Comparison of ENCODE assay signal across 25 cellular contexts in genomic region chr22:20139391-20140106, GRCh38. TPM values are rescaled to one million over a fixed set of nuclear protein-coding genes. Genes with fewer than 3 reads are reported as not detected.
"Had no signal": no experiment of that assay in that cellular context is flagged by ENCODE, and none has a peak within 500 bp of the region (broad histone marks: within the 10 kb centered on the region; RNA-seq: fewer than 3 reads in every experiment).

No MANE protein-coding gene starts in this region.

- H3K4me3 ChIP-seq: coronary artery, pancreas, testis had no signal

- H3K27ac ChIP-seq: coronary artery, pancreas, testis had no signal

- FAIRE-seq: kidney, pancreas, small intestine had no signal

- H3K9me3 Mint-ChIP-seq: activated naive CD8-positive, alpha-beta T cell treated with anti-CD3 and anti-CD28 coated beads for 36 hours; activated T-cell treated with anti-CD3 and anti-CD28 coated beads, Interleukin-2, amount 50 U/mL, for 4 hours; endodermal cell; natural killer cell; stimulated activated effector memory CD8-positive, alpha-beta T cell treated with anti-CD3 and anti-CD28 coated beads, Interleukin-12 subunit alpha, Interleukin-12 subunit beta, amount 100 ng/mL, for 72 hours; type B pancreatic cell had no signal

- H3K36me3 Mint-ChIP-seq: natural killer cell, type B pancreatic cell had no signal

- H3K36me3 ChIP-seq: pancreas had no signal

- H3K4me1 Mint-ChIP-seq: endodermal cell had no signal

- H3K4me3 Mint-ChIP-seq: activated naive CD8-positive, alpha-beta T cell treated with anti-CD3 and anti-CD28 coated beads for 36 hours; activated T-cell treated with anti-CD3 and anti-CD28 coated beads, Interleukin-2, amount 50 U/mL, for 4 hours; endodermal cell; natural killer cell; stimulated activated effector memory CD8-positive, alpha-beta T cell treated with anti-CD3 and anti-CD28 coated beads, Interleukin-12 subunit alpha, Interleukin-12 subunit beta, amount 100 ng/mL, for 72 hours; T-helper 17 cell; type B pancreatic cell had no signal

- H3K27ac Mint-ChIP-seq: activated naive CD8-positive, alpha-beta T cell treated with anti-CD3 and anti-CD28 coated beads for 36 hours; endodermal cell; stimulated activated effector memory CD8-positive, alpha-beta T cell treated with anti-CD3 and anti-CD28 coated beads, Interleukin-12 subunit alpha, Interleukin-12 subunit beta, amount 100 ng/mL, for 72 hours; T-helper 17 cell; type B pancreatic cell had no signal

- H3K27me3 Mint-ChIP-seq: activated naive CD8-positive, alpha-beta T cell treated with anti-CD3 and anti-CD28 coated beads for 36 hours; T-helper 17 cell; type B pancreatic cell had no signal

- DNase-seq: activated CD4-positive, alpha-beta T cell treated with anti-CD3 and anti-CD28 coated beads for 4 hours; activated CD4-positive, alpha-beta T cell treated with anti-CD3 and anti-CD28 coated beads, Interleukin-2, amount 50 U/mL, for 48 hours; activated CD4-positive, CD25-positive, alpha-beta regulatory T cell; activated CD8-positive, alpha-beta memory T cell treated with anti-CD3 and anti-CD28 coated beads, Interleukin-2, amount 50 U/mL, for 48 hours; activated naive CD4-positive, alpha-beta T cell treated with Interleukin-2 at 50 U/mL for 16 hours; activated naive CD8-positive, alpha-beta T cell treated with anti-CD3 and anti-CD28 coated beads for 36 hours; activated T-cell treated with anti-CD3 and anti-CD28 coated beads, Interleukin-2, amount 50 U/mL, for 4 hours; cerebellar nuclear complex; endodermal cell; kidney; midbrain; natural killer cell; small intestine; stimulated activated CD4-positive, alpha-beta T cell treated with anti-CD3 and anti-CD28 coated beads, Interleukin-2, amount 100 ng/mL, for 24 hours; SW 1271; T-helper 17 cell had no signal

- H3K4me1 ChIP-seq: pancreas had no signal

- ATAC-seq: activated T-cell treated with anti-CD3 and anti-CD28 coated beads, Interleukin-2, amount 50 U/mL, for 4 hours; left lobe of liver; pancreas; sciatic nerve; stimulated activated effector memory CD8-positive, alpha-beta T cell treated with anti-CD3 and anti-CD28 coated beads, Interleukin-12 subunit alpha, Interleukin-12 subunit beta, amount 100 ng/mL, for 72 hours; T-helper 17 cell had no signal

- H3K9me3 ChIP-seq: pancreas, testis had no signal

- H3K27me3 ChIP-seq: pancreas, testis had no signal

RNA-seq across cellular contexts. Expression of gene CCDC188, which starts 11.3 kb away (rescaled TPM):
- total RNA-seq: activated CD8-positive, alpha-beta memory T cell treated with anti-CD3 and anti-CD28 coated beads for 36 hours; activated naive CD8-positive, alpha-beta T cell treated with anti-CD3 and anti-CD28 coated beads for 36 hours; activated T-cell treated with anti-CD3 and anti-CD28 coated beads, Interleukin-2, amount 50 U/mL, for 4 hours; endodermal cell; epithelial cell of proximal tubule; left lobe of liver had no signal
